1 cellular context compared by ENCODE assay signal in the genomic region with DNA sequence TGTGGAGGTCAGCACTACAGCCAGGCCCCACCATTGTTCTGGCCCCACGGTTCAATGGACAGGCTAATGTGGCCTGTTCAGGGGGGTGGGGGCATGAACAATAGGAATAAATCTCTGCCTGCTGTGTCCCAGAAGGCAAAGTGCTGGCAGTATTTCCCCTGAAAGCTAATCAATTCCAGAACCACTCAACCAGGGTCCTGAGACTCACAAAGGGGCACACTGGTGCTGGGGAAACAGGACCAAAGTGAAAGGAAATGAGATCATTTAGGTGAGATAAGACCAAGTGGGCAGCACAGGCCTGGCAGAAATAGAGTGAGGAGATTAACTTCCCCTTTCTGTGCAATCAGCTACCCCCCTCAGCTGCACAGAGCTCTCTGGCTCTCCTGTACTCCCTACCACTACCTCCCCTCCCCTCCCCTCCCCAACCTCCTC.
TF ChIP-seq lines count a peak whose summit lies in the region.

No MANE protein-coding gene starts in this region.

TF ChIP-seq in GM23338, 12 proteins besides CTCF, POLR2A, EP300 and RAD21 (continued from another document):
- TF ChIP-seq ETS1 (IDR thresholded peaks at IDR 0.05) (no peak), ZNF114 (CRISPR knock-in tag; IDR thresholded peaks at IDR 0.05) (no peak)
- TF ChIP-seq, protein P1, sequence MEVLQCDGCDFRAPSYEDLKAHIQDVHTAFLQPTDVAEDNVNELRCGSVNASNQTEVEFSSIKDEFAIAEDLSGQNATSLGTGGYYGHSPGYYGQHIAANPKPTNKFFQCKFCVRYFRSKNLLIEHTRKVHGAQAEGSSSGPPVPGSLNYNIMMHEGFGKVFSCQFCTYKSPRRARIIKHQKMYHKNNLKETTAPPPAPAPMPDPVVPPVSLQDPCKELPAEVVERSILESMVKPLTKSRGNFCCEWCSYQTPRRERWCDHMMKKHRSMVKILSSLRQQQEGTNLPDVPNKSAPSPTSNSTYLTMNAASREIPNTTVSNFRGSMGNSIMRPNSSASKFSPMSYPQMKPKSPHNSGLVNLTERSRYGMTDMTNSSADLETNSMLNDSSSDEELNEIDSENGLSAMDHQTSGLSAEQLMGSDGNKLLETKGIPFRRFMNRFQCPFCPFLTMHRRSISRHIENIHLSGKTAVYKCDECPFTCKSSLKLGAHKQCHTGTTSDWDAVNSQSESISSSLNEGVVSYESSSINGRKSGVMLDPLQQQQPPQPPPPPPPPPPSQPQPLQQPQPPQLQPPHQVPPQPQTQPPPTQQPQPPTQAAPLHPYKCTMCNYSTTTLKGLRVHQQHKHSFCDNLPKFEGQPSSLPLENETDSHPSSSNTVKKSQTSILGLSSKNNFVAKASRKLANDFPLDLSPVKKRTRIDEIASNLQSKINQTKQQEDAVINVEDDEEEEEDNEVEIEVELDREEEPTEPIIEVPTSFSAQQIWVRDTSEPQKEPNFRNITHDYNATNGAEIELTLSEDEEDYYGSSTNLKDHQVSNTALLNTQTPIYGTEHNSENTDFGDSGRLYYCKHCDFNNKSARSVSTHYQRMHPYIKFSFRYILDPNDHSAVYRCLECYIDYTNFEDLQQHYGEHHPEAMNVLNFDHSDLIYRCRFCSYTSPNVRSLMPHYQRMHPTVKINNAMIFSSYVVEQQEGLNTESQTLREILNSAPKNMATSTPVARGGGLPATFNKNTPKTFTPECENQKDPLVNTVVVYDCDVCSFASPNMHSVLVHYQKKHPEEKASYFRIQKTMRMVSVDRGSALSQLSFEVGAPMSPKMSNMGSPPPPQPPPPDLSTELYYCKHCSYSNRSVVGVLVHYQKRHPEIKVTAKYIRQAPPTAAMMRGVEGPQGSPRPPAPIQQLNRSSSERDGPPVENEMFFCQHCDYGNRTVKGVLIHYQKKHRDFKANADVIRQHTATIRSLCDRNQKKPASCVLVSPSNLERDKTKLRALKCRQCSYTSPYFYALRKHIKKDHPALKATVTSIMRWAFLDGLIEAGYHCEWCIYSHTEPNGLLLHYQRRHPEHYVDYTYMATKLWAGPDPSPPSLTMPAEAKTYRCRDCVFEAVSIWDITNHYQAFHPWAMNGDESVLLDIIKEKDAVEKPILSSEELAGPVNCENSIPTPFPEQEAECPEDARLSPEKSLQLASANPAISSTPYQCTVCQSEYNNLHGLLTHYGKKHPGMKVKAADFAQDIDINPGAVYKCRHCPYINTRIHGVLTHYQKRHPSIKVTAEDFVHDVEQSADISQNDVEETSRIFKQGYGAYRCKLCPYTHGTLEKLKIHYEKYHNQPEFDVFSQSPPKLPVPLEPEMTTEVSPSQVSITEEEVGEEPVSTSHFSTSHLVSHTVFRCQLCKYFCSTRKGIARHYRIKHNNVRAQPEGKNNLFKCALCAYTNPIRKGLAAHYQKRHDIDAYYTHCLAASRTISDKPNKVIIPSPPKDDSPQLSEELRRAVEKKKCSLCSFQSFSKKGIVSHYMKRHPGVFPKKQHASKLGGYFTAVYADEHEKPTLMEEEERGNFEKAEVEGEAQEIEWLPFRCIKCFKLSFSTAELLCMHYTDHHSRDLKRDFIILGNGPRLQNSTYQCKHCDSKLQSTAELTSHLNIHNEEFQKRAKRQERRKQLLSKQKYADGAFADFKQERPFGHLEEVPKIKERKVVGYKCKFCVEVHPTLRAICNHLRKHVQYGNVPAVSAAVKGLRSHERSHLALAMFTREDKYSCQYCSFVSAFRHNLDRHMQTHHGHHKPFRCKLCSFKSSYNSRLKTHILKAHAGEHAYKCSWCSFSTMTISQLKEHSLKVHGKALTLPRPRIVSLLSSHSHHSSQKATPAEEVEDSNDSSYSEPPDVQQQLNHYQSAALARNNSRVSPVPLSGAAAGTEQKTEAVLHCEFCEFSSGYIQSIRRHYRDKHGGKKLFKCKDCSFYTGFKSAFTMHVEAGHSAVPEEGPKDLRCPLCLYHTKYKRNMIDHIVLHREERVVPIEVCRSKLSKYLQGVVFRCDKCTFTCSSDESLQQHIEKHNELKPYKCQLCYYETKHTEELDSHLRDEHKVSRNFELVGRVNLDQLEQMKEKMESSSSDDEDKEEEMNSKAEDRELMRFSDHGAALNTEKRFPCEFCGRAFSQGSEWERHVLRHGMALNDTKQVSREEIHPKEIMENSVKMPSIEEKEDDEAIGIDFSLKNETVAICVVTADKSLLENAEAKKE (CRISPR knock-in tag; IDR thresholded peaks at IDR 0.05): no peak
